13 cellular contexts compared by ENCODE assay signal in the genomic region with DNA sequence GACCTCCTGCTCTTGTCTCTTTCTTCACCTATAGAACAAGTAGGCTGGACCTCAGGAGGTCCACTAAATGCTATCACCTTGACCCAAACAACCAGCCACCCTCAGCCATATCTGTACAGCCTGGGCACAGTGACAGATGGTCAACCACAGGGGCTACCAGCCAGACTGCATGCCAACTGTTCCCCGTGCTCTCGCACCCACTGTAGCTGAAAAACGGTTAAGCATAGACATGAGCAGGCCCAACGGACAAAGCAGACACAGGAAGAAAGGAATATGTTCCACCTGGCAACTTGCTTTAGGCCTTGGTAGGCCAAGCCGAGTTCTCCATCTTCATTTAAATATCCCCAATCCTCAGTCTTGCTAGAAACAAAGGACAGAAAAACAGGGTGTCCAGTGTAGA. TPM values are rescaled to one million over a fixed set of nuclear protein-coding genes. Genes with fewer than 3 reads are reported as not detected.
A peak's percentile ranks its signal among the peaks of the same experiment; 100 is the strongest.
DNase-seq lines count a peak whose midpoint lies in the region; ATAC-seq lines count a peak whose summit lies in the region.
"Had no signal": no experiment of that assay in that cellular context is flagged by ENCODE, and none has a peak within 500 bp of the region (broad histone marks: within the 10 kb centered on the region; RNA-seq: fewer than 3 reads in every experiment).

No MANE protein-coding gene starts in this region.

- POLR2A ChIA-PET in activated naive CD8-positive, alpha-beta T cell treated with anti-CD3 and anti-CD28 coated beads, Interleukin-2, amount 10 ng/mL, durations not matched to agents 7 days and 5 days (lab: Charles Lee) = no interaction called here

- peaks cover 6% of the 10 kb centered on the region for H3K4me1 Mint-ChIP-seq in activated naive CD8-positive, alpha-beta T cell treated with anti-CD3 and anti-CD28 coated beads, Interleukin-2, amount 10 ng/mL, durations not matched to agents 7 days and 5 days
- no peaks in the 10 kb centered on the region for H3K4me1 Mint-ChIP-seq in activated naive CD8-positive, alpha-beta T cell treated with anti-CD3 and anti-CD28 coated beads, Interleukin-2, amount 50 U/mL, for 24 hours
- H3K4me1 Mint-ChIP-seq: CD14-positive monocyte had no signal

- DNase-seq in activated naive CD8-positive, alpha-beta T cell treated with anti-CD3 and anti-CD28 coated beads, Interleukin-2, amount 10 ng/mL, durations not matched to agents 7 days and 5 days = no peak
- DNase-seq in activated naive CD8-positive, alpha-beta T cell treated with anti-CD3 and anti-CD28 coated beads, Interleukin-2, amount 50 U/mL, for 24 hours = no peak
- DNase-seq in NCI-H524 treated with DMSO at 0.1 percent for 48 hours (lab: John Stamatoyannopoulos, UW) (peak; percentile 44), cerebellum (ENCODE audit: low spot score) (peak; percentile 43), Kasumi-1 (lab: John Stamatoyannopoulos, UW) (no peak), NCI-H2081 (lab: John Stamatoyannopoulos, UW) (no peak)
- DNase-seq: 8988T; Calu3; CD8-positive, alpha-beta T cell; GDM1; H9 had no signal

- H3K4me3 Mint-ChIP-seq in activated naive CD8-positive, alpha-beta T cell treated with anti-CD3 and anti-CD28 coated beads, Interleukin-2, amount 10 ng/mL, durations not matched to agents 7 days and 5 days = no peak overlapping the region
- H3K4me3 Mint-ChIP-seq in activated naive CD8-positive, alpha-beta T cell treated with anti-CD3 and anti-CD28 coated beads, Interleukin-2, amount 50 U/mL, for 24 hours = no peak overlapping the region
- H3K4me3 Mint-ChIP-seq: CD14-positive monocyte; CD8-positive, alpha-beta T cell; H9 had no signal

- ATAC-seq in activated naive CD8-positive, alpha-beta T cell treated with anti-CD3 and anti-CD28 coated beads, Interleukin-2, amount 10 ng/mL, durations not matched to agents 7 days and 5 days (ENCODE audit: low read depth) = no peak
- ATAC-seq in activated naive CD8-positive, alpha-beta T cell treated with anti-CD3 and anti-CD28 coated beads, Interleukin-2, amount 50 U/mL, for 24 hours = no peak
- no peak for ATAC-seq in HG03159 (IDR thresholded peaks at IDR 0.05; ENCODE audit: unreplicated experiment)
- ATAC-seq: CD8-positive, alpha-beta T cell had no signal

- peaks cover 2% of the 10 kb centered on the region for H3K27me3 Mint-ChIP-seq in activated naive CD8-positive, alpha-beta T cell treated with anti-CD3 and anti-CD28 coated beads, Interleukin-2, amount 10 ng/mL, durations not matched to agents 7 days and 5 days
- no peaks in the 10 kb centered on the region for H3K27me3 Mint-ChIP-seq in activated naive CD8-positive, alpha-beta T cell treated with anti-CD3 and anti-CD28 coated beads, Interleukin-2, amount 50 U/mL, for 24 hours

- no peaks in the 10 kb centered on the region for H3K36me3 Mint-ChIP-seq in activated naive CD8-positive, alpha-beta T cell treated with anti-CD3 and anti-CD28 coated beads, Interleukin-2, amount 10 ng/mL, durations not matched to agents 7 days and 5 days
- no peaks in the 10 kb centered on the region for H3K36me3 Mint-ChIP-seq in activated naive CD8-positive, alpha-beta T cell treated with anti-CD3 and anti-CD28 coated beads, Interleukin-2, amount 50 U/mL, for 24 hours (ENCODE audit: low read depth)
- H3K36me3 Mint-ChIP-seq: CD14-positive monocyte; CD8-positive, alpha-beta T cell had no signal

- H3K27ac Mint-ChIP-seq in activated naive CD8-positive, alpha-beta T cell treated with anti-CD3 and anti-CD28 coated beads, Interleukin-2, amount 10 ng/mL, durations not matched to agents 7 days and 5 days = peak overlapping the region; percentile 22
- H3K27ac Mint-ChIP-seq in activated naive CD8-positive, alpha-beta T cell treated with anti-CD3 and anti-CD28 coated beads, Interleukin-2, amount 50 U/mL, for 24 hours = no peak overlapping the region
- H3K27ac Mint-ChIP-seq: CD14-positive monocyte; CD8-positive, alpha-beta T cell had no signal

- no peaks in the 10 kb centered on the region for H3K9me3 Mint-ChIP-seq in activated naive CD8-positive, alpha-beta T cell treated with anti-CD3 and anti-CD28 coated beads, Interleukin-2, amount 10 ng/mL, durations not matched to agents 7 days and 5 days
- no peaks in the 10 kb centered on the region for H3K9me3 Mint-ChIP-seq in activated naive CD8-positive, alpha-beta T cell treated with anti-CD3 and anti-CD28 coated beads, Interleukin-2, amount 50 U/mL, for 24 hours
- H3K9me3 Mint-ChIP-seq: CD14-positive monocyte; CD8-positive, alpha-beta T cell; H9 had no signal

RNA-seq across cellular contexts. Expression of a gene that starts 43.2 kb away (rescaled TPM):
- total RNA-seq in activated naive CD8-positive, alpha-beta T cell treated with anti-CD3 and anti-CD28 coated beads, Interleukin-2, amount 10 ng/mL, durations not matched to agents 7 days and 5 days = 10 to 100 TPM; 83.3 to 86.9 TPM
- 24.6 TPM for total RNA-seq in cerebellum

Comparison
In these comparisons a context has a peak if more than half of its experiments do, and no peak if none do; other contexts are left out.
1. DNase-seq: peak in NCI-H524 treated with DMSO at 0.1 percent for 48 hours (single experiment) and cerebellum (single experiment); none in activated naive CD8-positive, alpha-beta T cell treated with anti-CD3 and anti-CD28 coated beads, Interleukin-2, amount 10 ng/mL, durations not matched to agents 7 days and 5 days (single experiment), activated naive CD8-positive, alpha-beta T cell treated with anti-CD3 and anti-CD28 coated beads, Interleukin-2, amount 50 U/mL, for 24 hours (single experiment), Kasumi-1 (0 of 2) and NCI-H2081 (0 of 2).